11 cellular contexts compared by ENCODE assay signal in the genomic region with DNA sequence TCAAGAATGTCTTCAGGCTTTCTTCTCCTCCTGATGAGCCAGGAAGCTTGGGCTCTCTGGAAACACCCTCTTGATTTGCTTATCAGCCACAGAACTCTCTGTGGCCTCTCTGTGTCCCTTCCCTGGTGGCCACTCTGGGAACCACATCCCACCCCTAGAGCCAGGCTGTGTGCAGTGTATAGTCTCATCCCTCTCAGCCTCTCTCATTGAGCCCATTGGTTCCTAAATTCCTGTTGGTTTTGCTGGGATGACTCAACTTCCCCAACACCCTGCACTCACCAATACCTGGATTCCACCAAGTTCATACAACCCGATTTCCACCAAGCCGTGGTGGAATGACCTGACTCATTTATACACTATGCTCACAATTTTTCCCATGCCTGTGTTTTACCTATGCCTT. TPM values are rescaled to one million over a fixed set of nuclear protein-coding genes. Genes with fewer than 3 reads are reported as not detected.
A peak's percentile ranks its signal among the peaks of the same experiment; 100 is the strongest.
DNase-seq lines count a peak whose midpoint lies in the region; ATAC-seq and TF ChIP-seq lines count a peak whose summit lies in the region.
"Had no signal": no experiment of that assay in that cellular context is flagged by ENCODE, and none has a peak within 500 bp of the region (broad histone marks: within the 10 kb centered on the region; RNA-seq: fewer than 3 reads in every experiment).

No MANE protein-coding gene starts in this region.

- peak; percentile 30 for TF ChIP-seq CTCF in 22Rv1 (IDR thresholded peaks at IDR 0.05)
- peak; percentile 53 for TF ChIP-seq CTCF in GM12873 (IDR thresholded peaks at IDR 0.05; ENCODE audit: insufficient read depth, low read depth, low read length, missing control alignments)
- TF ChIP-seq CTCF in WERI-Rb-1 (IDR thresholded peaks at IDR 0.05; ENCODE audit: low read depth, low read length): peak; percentile 58
- TF ChIP-seq CTCF in foreskin keratinocyte (conservative IDR thresholded peaks at IDR 0.05): peak; percentile 55

- no peak for TF ChIP-seq POLR2A in erythroblast (IDR thresholded peaks at IDR 0.05; ENCODE audit: low read length)

- no peaks in the 10 kb centered on the region for H3K36me3 ChIP-seq in WERI-Rb-1

- H3K27me3 ChIP-seq in WERI-Rb-1 (ENCODE audit: insufficient read depth, low read depth, severe bottlenecking) (no peaks in the 10 kb centered on the region), foreskin keratinocyte (peaks cover 16% of the 10 kb centered on the region)

- H3K4me3 ChIP-seq in WERI-Rb-1 (ENCODE audit: low read depth, low read length): no peak overlapping the region

- no peak overlapping the region for H3K27ac ChIP-seq in 22Rv1
- no peak overlapping the region for H3K27ac ChIP-seq in WERI-Rb-1
- H3K27ac ChIP-seq in foreskin keratinocyte: no peak overlapping the region

- ATAC-seq in foreskin keratinocyte: peak; percentile 92

- DNase-seq in WERI-Rb-1 (peak; percentile 14), foreskin keratinocyte (peak; percentile 89 to 96), GDM1 (lab: John Stamatoyannopoulos, UW) (no peak), erythroblast (lab: John Stamatoyannopoulos, UW) (no peak)
- DNase-seq in stimulated activated CD4-positive, alpha-beta T cell treated with anti-CD3 and anti-CD28 coated beads, Interleukin-2, amount 100 ng/mL, for 24 hours: no peak
- no peak for DNase-seq in effector CD4-positive, alpha-beta T cell
- DNase-seq: activated T-cell treated with anti-CD3 and anti-CD28 coated beads for 4 hours, NCI-H524 had no signal

- no peaks in the 10 kb centered on the region for H3K9me3 ChIP-seq in WERI-Rb-1 (ENCODE audit: severe bottlenecking)

- no peaks in the 10 kb centered on the region for H3K4me1 ChIP-seq in foreskin keratinocyte

RNA-seq across cellular contexts. Expression of a gene that starts 5.2 kb away (rescaled TPM):
- total RNA-seq in foreskin keratinocyte: 0.03 and 0.14 TPM in 2 replicates
- 0.02 and 0.06 TPM in 2 replicates for polyA plus RNA-seq in foreskin keratinocyte
- total RNA-seq: T-helper 2 cell treated with Interferon-gamma antibody and Interleukin-4, amounts not matched to agents 100 ng/mL and 5 ng/mL, for 36 hours had no signal

Comparison
In these comparisons a context has a peak if more than half of its experiments do, and no peak if none do; other contexts are left out.
1. DNase-seq: peak in WERI-Rb-1 (single experiment) and foreskin keratinocyte (2 of 2); none in GDM1 (single experiment), stimulated activated CD4-positive, alpha-beta T cell treated with anti-CD3 and anti-CD28 coated beads, Interleukin-2, amount 100 ng/mL, for 24 hours (0 of 2), effector CD4-positive, alpha-beta T cell (single experiment) and erythroblast (0 of 2).
2. Peak in every context shown above with its lines, with median percentiles within 50 percentile points of each other: CTCF ChIP-seq.